In genomic region chr6:35686873-35687557, GRCh38 we compare ENCODE assay signal across 8 cellular contexts. TPM values are rescaled to one million over a fixed set of nuclear protein-coding genes. Genes with fewer than 3 reads are reported as not detected.
DNase-seq lines count a peak whose midpoint lies in the region; ATAC-seq, FAIRE-seq and TF ChIP-seq lines count a peak whose summit lies in the region.

No MANE protein-coding gene starts in this region.

- H2BK15ac ChIP-seq in H9 (ENCODE audit: low read depth, low read length), result no peak overlapping the region

- no peak overlapping the region for H2BK120ac ChIP-seq in H9 (ENCODE audit: low read depth, low read length, poor library complexity, severe bottlenecking)

- H3K56ac ChIP-seq in H9 (ENCODE audit: insufficient read length, low read depth, low read length), result no peak overlapping the region

- no peak overlapping the region for H3K4ac ChIP-seq in H9 (ENCODE audit: low read depth, low read length)

- H3K36me3 Mint-ChIP-seq in H9 (ENCODE audit: insufficient read depth in 1 of 3, low read depth in 3 of 3) (peaks cover 0 to 1% (median 0%) of the 10 kb centered on the region in 3 experiments; a peak in 2 of 7 replicates), T-cell (peaks cover 4% of the 10 kb centered on the region)

- H2AFZ ChIP-seq in H9 (ENCODE audit: low read length), result no peak overlapping the region

- no peak overlapping the region for H4K91ac ChIP-seq in H9 (ENCODE audit: insufficient read length, low read depth, low read length)

- peak overlapping the region; percentile 66 to 93 for H3K4me3 ChIP-seq in gastroesophageal sphincter
- H3K4me3 ChIP-seq in small intestine (ENCODE audit: low read depth in 1 of 2, low read length in 2 of 2), result peak overlapping the region; percentile 91 to 98

- no peak for TF ChIP-seq CTCF in H9 (conservative IDR thresholded peaks at IDR 0.05)
- TF ChIP-seq CTCF in gastroesophageal sphincter (IDR thresholded peaks at IDR 0.05), result no peak

- H3K4me3 Mint-ChIP-seq in H9 (peak overlapping the region; percentile 75 to 91), T-cell (peak overlapping the region; percentile 90 to 96 (median 94))

- no peak overlapping the region for H4K8ac ChIP-seq in H9 (replicated peaks; ENCODE audit: insufficient read length, low read depth, low read length)

- H3T11ph ChIP-seq in H9 (ENCODE audit: low read length), result no peak overlapping the region

- no peak overlapping the region for H4K5ac ChIP-seq in H9 (ENCODE audit: insufficient read length, low read depth, low read length)

- H3K9me3 ChIP-seq in H9 (ENCODE audit: control insufficient read depth, low read depth, low read length) (no peaks in the 10 kb centered on the region), gastroesophageal sphincter (no peaks in the 10 kb centered on the region), small intestine (ENCODE audit: control insufficient read depth, low read depth) (no peaks in the 10 kb centered on the region)

- no peaks in the 10 kb centered on the region for H3K79me1 ChIP-seq in H9 (ENCODE audit: insufficient read depth, low read depth, low read length, poor library complexity, severe bottlenecking)

- POLR2A ChIA-PET in T-cell (lab: Charles Lee), result interaction anchor here (0.6 to 1.2 kb wide), 10 partner anchors 9 to 384 kb away, joined by 3 to 5 read pairs (median 3); no protein-coding TSS in a partner anchor

- H3K27me3 Mint-ChIP-seq in H9 (ENCODE audit: low read depth) (peaks cover 14% of the 10 kb centered on the region), T-cell (no peaks in the 10 kb centered on the region)

- H3K27me3 ChIP-seq in H9 (ENCODE audit: insufficient read depth, low read length), result no peaks in the 10 kb centered on the region
- H3K27me3 ChIP-seq in gastroesophageal sphincter, result no peaks in the 10 kb centered on the region
- H3K27me3 ChIP-seq in small intestine (ENCODE audit: control insufficient read depth in 2 of 2, insufficient read depth in 2 of 2, low read length in 2 of 2), result no peaks in the 10 kb centered on the region

- H3K27ac Mint-ChIP-seq in H9 (no peak overlapping the region), T-cell (peak overlapping the region; percentile 94 to 97)

- no peak overlapping the region for H3K27ac ChIP-seq in H9 (ENCODE audit: insufficient read length, low read depth, low read length)
- peak overlapping the region; percentile 94 to 100 (median 98) for H3K27ac ChIP-seq in gastroesophageal sphincter
- peak overlapping the region in 1 of 2 donors; percentile 99 for H3K27ac ChIP-seq in small intestine (ENCODE audit: low read depth in 1 of 2, low read length in 1 of 2)

- DNase-seq in H9 (no peak), T-cell (no peak), small intestine (peak; percentile 58), DMS 273 treated with DMSO at 0.1 percent for 48 hours (lab: John Stamatoyannopoulos, UW) (no peak), ecto neural progenitor cell (ENCODE audit: low spot score) (no peak), Ammon's horn (ENCODE audit: low spot score) (no peak)
- no peak for DNase-seq in effector CD4-positive, alpha-beta T cell

- H3K4me1 Mint-ChIP-seq in H9 (peaks cover 12 to 19% of the 10 kb centered on the region in 2 experiments), T-cell (peaks cover 18 to 29% (median 27%) of the 10 kb centered on the region in 3 donors)

- H3K23ac ChIP-seq in H9 (ENCODE audit: insufficient read length, low read depth, low read length), result no peak overlapping the region

- ATAC-seq in T-cell (replicated peaks in 1 of 4), result no peak
- no peak for ATAC-seq in gastroesophageal sphincter

- H2BK5ac ChIP-seq in H9 (ENCODE audit: insufficient read length, low read length), result no peak overlapping the region

- H2AK5ac ChIP-seq in H9 (ENCODE audit: insufficient read length, low read length), result no peak overlapping the region

- no peak overlapping the region for H3K18ac ChIP-seq in H9 (ENCODE audit: insufficient read length, low read depth, low read length)

- peaks cover 2% of the 10 kb centered on the region; the same call in 1 of the 2 replicates for H3K79me2 ChIP-seq in H9 (ENCODE audit: insufficient read depth, low read length)

- H3K36me3 ChIP-seq in gastroesophageal sphincter, result peaks cover 0 to 25% of the 10 kb centered on the region in 2 donors
- peaks cover 0 to 5% of the 10 kb centered on the region in 2 donors for H3K36me3 ChIP-seq in small intestine (ENCODE audit: control insufficient read depth in 2 of 2, insufficient read depth in 2 of 2, low read length in 2 of 2)

- no peaks in the 10 kb centered on the region for H4K20me1 ChIP-seq in H9 (ENCODE audit: control insufficient read depth, insufficient read depth, insufficient read length)

- peak overlapping the region; percentile 66 for H3K9ac ChIP-seq in H9 (ENCODE audit: extremely low read depth, insufficient read length, low read length)

- H2BK20ac ChIP-seq in H9 (ENCODE audit: low read depth, low read length, poor library complexity, severe bottlenecking), result no peak overlapping the region

- no peak overlapping the region for H2BK12ac ChIP-seq in H9 (ENCODE audit: insufficient read length, low read depth, low read length)

- WGBS in H9 (ENCODE audit: extremely low coverage, insufficient read length, low lambda C conversion rate), result no CpG with 5 or more reads among the region's 4 CpGs
- 32 to 45% methylated on average over 4 of the region's 4 CpGs for WGBS in gastroesophageal sphincter (ENCODE audit: low coverage in 1 of 2), 2 donors
- WGBS in small intestine, 3 donors, result 9 to 39% (median 17%) methylated on average over 4 of the region's 4 CpGs

- H3K23me2 ChIP-seq in H9 (ENCODE audit: insufficient read length, low read depth, low read length, poor library complexity, severe bottlenecking), result peaks cover 6% of the 10 kb centered on the region

- peak overlapping the region; percentile 97 for H3K4me2 ChIP-seq in H9 (ENCODE audit: insufficient read depth, insufficient read length, low read length)

- no peak for TF ChIP-seq EP300 in gastroesophageal sphincter (IDR thresholded peaks at IDR 0.05)

- H3K9me3 Mint-ChIP-seq in H9, result no peaks in the 10 kb centered on the region; a peak in 1 of 5 replicates
- H3K9me3 Mint-ChIP-seq in T-cell, result no peaks in the 10 kb centered on the region

- CTCF ChIA-PET in T-cell (lab: Charles Lee), result interaction anchor here (0.6 to 2.4 kb wide), 14 partner anchors 10 to 345 kb away, joined by 3 to 21 read pairs (median 5); partner anchors contain the start of gene ARMC12 (in 1 of the 2)

- H3K4me1 ChIP-seq in H9 (ENCODE audit: insufficient read depth, low read length) (no peaks in the 10 kb centered on the region; the same call in 1 of the 2 replicates), gastroesophageal sphincter (peaks cover 4 to 60% (median 22%) of the 10 kb centered on the region in 3 donors), small intestine (ENCODE audit: control insufficient read depth in 2 of 2, insufficient read depth in 1 of 2, low read depth in 1 of 2, low read length in 1 of 2) (no peaks in the 10 kb centered on the region)

- no peak for FAIRE-seq in small intestine (lab: Jason Lieb, UNC)

- H3K14ac ChIP-seq in H9 (ENCODE audit: insufficient read depth, low read length), result no peak overlapping the region

- no peak for TF ChIP-seq POLR2A in gastroesophageal sphincter (IDR thresholded peaks at IDR 0.05)

RNA-seq across cellular contexts. Expression of gene FKBP5, which starts 1.7 kb away (rescaled TPM):
- total RNA-seq in H9 (2021) (32.9 and 33.9 TPM in 2 replicates), T-cell (100 to 1,000 TPM in 1 of 5 donors, 10 to 100 TPM in 4; 61.4 to 130 (median 63.9) TPM), gastroesophageal sphincter (100 to 1,000 TPM; 453 to 676 (median 478) TPM)
- 100 to 1,000 TPM in 2 of 3 donors, 10 to 100 TPM in 1; 62.7 to 150 (median 115) TPM for polyA plus RNA-seq in small intestine

RNA-seq across cellular contexts. Expression of gene ARMC12, which starts 49.8 kb away (rescaled TPM):
- 1.5 and 1.7 TPM in 2 replicates for total RNA-seq in H9 (2021)
- 1 to 10 TPM in 2 of 5 donors, under 1 TPM in 3; 0.63 to 1.8 (median 0.90) TPM for total RNA-seq in T-cell
- total RNA-seq in gastroesophageal sphincter, result 1 to 10 TPM in 1 of 4 donors, under 1 TPM in 1, not detected in 2; 0.54 to 1.5 TPM
- polyA plus RNA-seq in small intestine, result 1 to 10 TPM in 1 of 3 donors, under 1 TPM in 1, not detected in 1; 0.72 to 2.5 TPM

Comparison
In these comparisons a context has a peak if more than half of its experiments do, and no peak if none do; other contexts are left out.
1. H3K27ac Mint-ChIP-seq: peak in T-cell (2 of 2); none in H9 (0 of 3).